2 cellular contexts compared by ENCODE assay signal in the genomic region with DNA sequence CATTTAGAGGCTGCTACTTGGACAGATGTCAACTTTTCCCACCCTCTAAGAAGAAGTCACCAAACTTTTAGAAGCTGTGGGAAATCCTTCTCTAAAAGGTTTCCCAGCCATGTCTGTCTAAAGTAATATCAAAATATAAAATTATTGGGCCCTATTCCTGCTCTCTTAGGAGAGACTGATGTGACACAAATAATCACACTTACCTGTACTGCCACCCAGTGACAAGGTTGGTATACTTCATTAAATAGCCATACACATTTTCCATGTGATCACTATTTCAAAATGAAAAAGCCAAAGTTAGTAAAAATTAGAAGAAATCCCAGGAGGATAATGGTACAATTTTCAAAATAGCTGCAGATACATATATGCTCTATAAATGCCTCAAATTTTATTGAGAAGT.
TF ChIP-seq lines count a peak whose summit lies in the region.

No MANE protein-coding gene starts in this region.

TF ChIP-seq in HCT116, 20 proteins besides CTCF, POLR2A, EP300 and RAD21 (continued from another document):
- TF ChIP-seq SRF (IDR thresholded peaks at IDR 0.05; ENCODE audit: low read depth) (no peak), SIN3A (IDR thresholded peaks at IDR 0.05; ENCODE audit: low read depth) (no peak), EZH2phosphoT487 (IDR thresholded peaks at IDR 0.05; ENCODE audit: borderline replicate concordance) (no peak), ELF1 (IDR thresholded peaks at IDR 0.05; ENCODE audit: borderline replicate concordance, low read depth) (no peak), CEBPB (IDR thresholded peaks at IDR 0.05; ENCODE audit: low read depth) (no peak), FOSL1 (IDR thresholded peaks at IDR 0.05; ENCODE audit: low read depth) (no peak), ZFX (IDR thresholded peaks at IDR 0.05) (no peak), ZBTB33 (IDR thresholded peaks at IDR 0.05; ENCODE audit: extremely low read depth, insufficient replicate concordance, low read length) (no peak), TCF7L2 (IDR thresholded peaks at IDR 0.05; ENCODE audit: borderline replicate concordance, extremely low read depth, insufficient read depth, insufficient read length) (no peak), REST (IDR thresholded peaks at IDR 0.05; ENCODE audit: low read depth) (no peak), MAX (IDR thresholded peaks at IDR 0.05) (no peak), JUND (IDR thresholded peaks at IDR 0.05) (no peak)
- TF ChIP-seq, protein P1, sequence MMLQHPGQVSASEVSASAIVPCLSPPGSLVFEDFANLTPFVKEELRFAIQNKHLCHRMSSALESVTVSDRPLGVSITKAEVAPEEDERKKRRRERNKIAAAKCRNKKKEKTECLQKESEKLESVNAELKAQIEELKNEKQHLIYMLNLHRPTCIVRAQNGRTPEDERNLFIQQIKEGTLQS (IDR thresholded peaks at IDR 0.05) = no peak

TF ChIP-seq in WTC11, 78 proteins besides CTCF, POLR2A, EP300 and RAD21:
- TF ChIP-seq ZNF512 (CRISPR knock-in tag; IDR thresholded peaks at IDR 0.05; ENCODE audit: borderline replicate concordance) (no peak), SOX15 (CRISPR knock-in tag; IDR thresholded peaks at IDR 0.05) (no peak), ZNF416 (CRISPR knock-in tag; IDR thresholded peaks at IDR 0.05) (no peak), TCF7 (CRISPR knock-in tag; IDR thresholded peaks at IDR 0.05; ENCODE audit: low read depth) (no peak), TEAD4 (CRISPR knock-in tag; IDR thresholded peaks at IDR 0.05) (no peak), EMX1 (CRISPR knock-in tag; IDR thresholded peaks at IDR 0.05) (no peak), CREB1 (CRISPR knock-in tag; IDR thresholded peaks at IDR 0.05) (no peak), ZNF396 (CRISPR knock-in tag; IDR thresholded peaks at IDR 0.05; ENCODE audit: borderline replicate concordance) (no peak), CREM (CRISPR knock-in tag; IDR thresholded peaks at IDR 0.05) (no peak), PRRX2 (CRISPR knock-in tag; IDR thresholded peaks at IDR 0.05) (no peak), AFF4 (CRISPR knock-in tag; IDR thresholded peaks at IDR 0.05; ENCODE audit: borderline replicate concordance) (no peak), TP53 (CRISPR knock-in tag; IDR thresholded peaks at IDR 0.05) (no peak), NFE2L1 (CRISPR knock-in tag; IDR thresholded peaks at IDR 0.05) (no peak), ZBTB21 (CRISPR knock-in tag; IDR thresholded peaks at IDR 0.05; ENCODE audit: borderline replicate concordance) (no peak)
- TF ChIP-seq, protein P2, sequence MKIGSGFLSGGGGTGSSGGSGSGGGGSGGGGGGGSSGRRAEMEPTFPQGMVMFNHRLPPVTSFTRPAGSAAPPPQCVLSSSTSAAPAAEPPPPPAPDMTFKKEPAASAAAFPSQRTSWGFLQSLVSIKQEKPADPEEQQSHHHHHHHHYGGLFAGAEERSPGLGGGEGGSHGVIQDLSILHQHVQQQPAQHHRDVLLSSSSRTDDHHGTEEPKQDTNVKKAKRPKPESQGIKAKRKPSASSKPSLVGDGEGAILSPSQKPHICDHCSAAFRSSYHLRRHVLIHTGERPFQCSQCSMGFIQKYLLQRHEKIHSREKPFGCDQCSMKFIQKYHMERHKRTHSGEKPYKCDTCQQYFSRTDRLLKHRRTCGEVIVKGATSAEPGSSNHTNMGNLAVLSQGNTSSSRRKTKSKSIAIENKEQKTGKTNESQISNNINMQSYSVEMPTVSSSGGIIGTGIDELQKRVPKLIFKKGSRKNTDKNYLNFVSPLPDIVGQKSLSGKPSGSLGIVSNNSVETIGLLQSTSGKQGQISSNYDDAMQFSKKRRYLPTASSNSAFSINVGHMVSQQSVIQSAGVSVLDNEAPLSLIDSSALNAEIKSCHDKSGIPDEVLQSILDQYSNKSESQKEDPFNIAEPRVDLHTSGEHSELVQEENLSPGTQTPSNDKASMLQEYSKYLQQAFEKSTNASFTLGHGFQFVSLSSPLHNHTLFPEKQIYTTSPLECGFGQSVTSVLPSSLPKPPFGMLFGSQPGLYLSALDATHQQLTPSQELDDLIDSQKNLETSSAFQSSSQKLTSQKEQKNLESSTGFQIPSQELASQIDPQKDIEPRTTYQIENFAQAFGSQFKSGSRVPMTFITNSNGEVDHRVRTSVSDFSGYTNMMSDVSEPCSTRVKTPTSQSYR (CRISPR knock-in tag; IDR thresholded peaks at IDR 0.05) = no peak
